Comparison of ENCODE assay signal across 1 cellular context in the genomic region with DNA sequence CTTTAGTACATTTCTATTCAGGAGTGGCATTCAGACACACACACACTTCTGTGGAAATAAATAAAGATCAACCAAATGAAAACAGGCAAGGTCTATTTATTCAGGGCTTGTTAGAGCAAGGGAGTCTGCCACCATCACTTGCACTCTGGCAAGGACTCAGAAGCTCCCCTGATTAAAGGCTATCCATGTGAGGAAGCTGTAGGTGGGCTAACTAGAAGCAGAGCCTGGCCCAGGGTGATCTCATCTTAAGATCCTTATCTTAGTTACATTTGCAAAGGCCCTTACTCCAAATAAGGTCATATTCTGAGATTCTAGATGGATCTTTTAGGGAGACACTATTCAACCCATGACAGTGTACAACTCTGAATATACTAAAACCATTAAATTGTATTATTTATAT.
TF ChIP-seq lines count a peak whose summit lies in the region.

No MANE protein-coding gene starts in this region.

TF ChIP-seq in GM23338, 12 proteins besides CTCF, POLR2A, EP300 and RAD21 (continued from another document):
- no peak for TF ChIP-seq JUNB (IDR thresholded peaks at IDR 0.05; ENCODE audit: unreplicated experiment)
